ENCODE assay signal across 9 cellular contexts in the genomic region with DNA sequence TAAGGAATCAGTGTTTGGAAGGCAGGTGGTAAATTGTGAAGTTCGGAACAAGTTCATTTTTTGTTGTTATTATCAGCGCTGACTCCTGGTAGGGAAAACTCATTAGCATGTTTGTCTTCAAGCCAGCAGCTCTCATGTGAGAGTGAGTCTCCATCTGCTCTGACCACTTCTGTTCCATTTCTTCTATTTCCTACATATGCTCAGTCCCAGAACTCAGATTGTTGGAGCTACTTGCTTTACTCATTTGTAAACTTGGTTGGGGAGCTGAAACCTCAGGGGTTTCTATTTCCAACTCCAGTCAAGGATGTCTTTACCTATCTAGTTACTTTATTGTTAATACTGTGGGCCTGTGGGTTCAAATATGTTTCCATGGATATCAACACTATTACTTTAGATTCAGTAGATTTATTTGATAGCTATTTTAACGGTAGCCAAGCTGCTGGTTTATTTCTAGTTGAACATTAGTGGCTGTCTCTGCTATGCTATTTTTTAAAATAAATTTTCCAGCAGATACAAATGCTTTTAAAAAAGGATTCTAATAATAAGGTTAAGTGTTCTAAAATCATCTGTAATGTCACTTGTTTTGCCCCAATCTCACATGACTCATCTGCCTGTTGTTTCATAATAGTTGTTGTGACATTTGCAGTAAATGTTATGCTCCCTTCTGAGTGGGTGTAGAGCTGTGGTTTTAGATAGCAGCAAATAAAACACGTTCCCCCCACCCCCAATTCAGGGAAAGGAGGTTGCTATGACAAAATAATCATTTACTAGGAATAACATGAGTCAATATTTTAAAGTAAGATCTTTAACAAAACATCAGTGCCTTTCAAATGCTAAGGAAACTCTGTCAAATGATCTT.
DNase-seq lines count a peak whose midpoint lies in the region; ATAC-seq and TF ChIP-seq lines count a peak whose summit lies in the region.
"Had no signal": no experiment of that assay in that cellular context is flagged by ENCODE, and none has a peak within 500 bp of the region (broad histone marks: within the 10 kb centered on the region; RNA-seq: fewer than 3 reads in every experiment).

No MANE protein-coding gene starts in this region.

- DNase-seq in GM04503 (ENCODE audit: low read depth) (peak; percentile 78), PC-9 (peak in 1 of 2 experiments; percentile 73), fibroblast of gingiva (ENCODE audit: low read depth) (peak; percentile 72), gastrocnemius medialis (no peak), DMS53 (lab: John Stamatoyannopoulos, UW) (no peak)
- DNase-seq: stimulated activated CD4-positive, alpha-beta T cell treated with anti-CD3 and anti-CD28 coated beads, Interleukin-2, amount 100 ng/mL, for 24 hours had no signal

- intact Hi-C loops in PC-9 (cut with micrococcal nuclease; ENCODE audit: unreplicated experiment) (no loop called here), gastrocnemius medialis (cut with DNase I; ENCODE audit: low total_unique reads) (no loop called here)

- no TSS peak for BruUV-seq in PC-9 (replicated peaks; lab: Mats Ljungman, UMichigan)

- peak; percentile 84 to 87 for ATAC-seq in gastrocnemius medialis
- no peak for ATAC-seq in HG03175 (IDR thresholded peaks at IDR 0.05; ENCODE audit: unreplicated experiment)
- no peak for ATAC-seq in HG03095 (IDR thresholded peaks at IDR 0.05; ENCODE audit: unreplicated experiment)
- no peak for ATAC-seq in HG03521 (IDR thresholded peaks at IDR 0.05; ENCODE audit: unreplicated experiment)

- H3K9me3 ChIP-seq in PC-9 (ENCODE audit: insufficient read depth, low read depth) (no peaks in the 10 kb centered on the region), gastrocnemius medialis (no peaks in the 10 kb centered on the region)

- no peaks in the 10 kb centered on the region for H3F3A ChIP-seq in PC-9 (ENCODE audit: insufficient read depth, low read depth)

- no peaks in the 10 kb centered on the region for H3K9me2 ChIP-seq in PC-9 (ENCODE audit: insufficient read depth)

- H3K4me1 ChIP-seq in PC-9 (replicated peaks; ENCODE audit: insufficient read depth) = peaks cover 33% of the 10 kb centered on the region
- peaks cover 0 to 8% of the 10 kb centered on the region in 2 donors for H3K4me1 ChIP-seq in gastrocnemius medialis

- H3K36me3 ChIP-seq in PC-9 (ENCODE audit: low read depth) (no peaks in the 10 kb centered on the region), gastrocnemius medialis (peaks cover 0 to 15% of the 10 kb centered on the region in 2 donors)

- POLR2A ChIA-PET in PC-9 (lab: Charles Lee; ENCODE audit: unreplicated experiment) = no interaction called here

- H3K4me3 ChIP-seq in PC-9 = no peak overlapping the region
- no peak overlapping the region for H3K4me3 ChIP-seq in gastrocnemius medialis

- H3K79me2 ChIP-seq in PC-9 (ENCODE audit: low read depth) = no peaks in the 10 kb centered on the region

- H3K4me2 ChIP-seq in PC-9 = 0 out of 2 replicates have a peak overlapping the region, but pooled peaks have one; percentile 13

- CTCF ChIA-PET in PC-9 (lab: Charles Lee) = no interaction called here

- no peak for TF ChIP-seq CTCF in PC-9 (conservative IDR thresholded peaks at IDR 0.05)
- TF ChIP-seq CTCF in gastrocnemius medialis (IDR thresholded peaks at IDR 0.05 in 4 of 5, conservative IDR thresholded peaks at IDR 0.05 in 1 of 5) = no peak

- H3K27ac ChIP-seq in PC-9 (no peak overlapping the region), gastrocnemius medialis (peak overlapping the region; percentile 56 to 66 (median 60))

- no peak overlapping the region for H2AFZ ChIP-seq in PC-9

- in situ Hi-C loops in gastrocnemius medialis (cut with MboI; ENCODE audit: low sequenced_read_pairs in 4 of 4) = no loop called here

- no peaks in the 10 kb centered on the region for H4K20me1 ChIP-seq in PC-9 (ENCODE audit: insufficient read depth)

- H3K27me3 ChIP-seq in PC-9 (ENCODE audit: insufficient read depth, low read depth) = no peaks in the 10 kb centered on the region
- no peaks in the 10 kb centered on the region for H3K27me3 ChIP-seq in gastrocnemius medialis

- no peak for TF ChIP-seq POLR2A in gastrocnemius medialis (IDR thresholded peaks at IDR 0.05)

Comparison
In these comparisons a context has a peak if more than half of its experiments do, and no peak if none do; other contexts are left out.
1. DNase-seq: peak in GM04503 (single experiment) and fibroblast of gingiva (single experiment); none in gastrocnemius medialis (0 of 2) and DMS53 (single experiment).
2. ATAC-seq: peak in gastrocnemius medialis (2 of 2); none in HG03175 (single experiment), HG03095 (single experiment) and HG03521 (single experiment).